25 cellular contexts compared by ENCODE assay signal in genomic region chr12:132765366-132765765, GRCh38. TPM values are rescaled to one million over a fixed set of nuclear protein-coding genes. Genes with fewer than 3 reads are reported as not detected.
DNase-seq lines count a peak whose midpoint lies in the region; ATAC-seq, FAIRE-seq and TF ChIP-seq lines count a peak whose summit lies in the region.
"Had no signal": no experiment of that assay in that cellular context is flagged by ENCODE, and none has a peak within 500 bp of the region (broad histone marks: within the 10 kb centered on the region; RNA-seq: fewer than 3 reads in every experiment).

No MANE protein-coding gene starts in this region.

- H3K36me3 Mint-ChIP-seq in brain (peaks cover 20% of the 10 kb centered on the region), neural crest cell (ENCODE audit: low read depth) (peaks cover 10% of the 10 kb centered on the region)

- peaks cover 7% of the 10 kb centered on the region for H3K27me3 Mint-ChIP-seq in brain
- no peaks in the 10 kb centered on the region for H3K27me3 Mint-ChIP-seq in neural crest cell (ENCODE audit: low read depth)
- H3K27me3 Mint-ChIP-seq: effector memory CD8-positive, alpha-beta T cell had no signal

- H3K4me3 Mint-ChIP-seq in brain (peak overlapping the region in 2 of 5 experiments; percentile 59 to 63), neural crest cell (peak overlapping the region; percentile 54)
- H3K4me3 Mint-ChIP-seq: activated CD8-positive, alpha-beta T cell treated with anti-CD3 and anti-CD28 coated beads, Interleukin-2, amount 10 ng/mL, durations not matched to agents 7 days and 5 days; effector memory CD8-positive, alpha-beta T cell had no signal

- H3K4me1 ChIP-seq in Loucy (ENCODE audit: insufficient read depth, low read length, poor library complexity, severe bottlenecking): peaks cover 68% of the 10 kb centered on the region

- no peaks in the 10 kb centered on the region for H3K27me3 ChIP-seq in Loucy (ENCODE audit: insufficient read depth, low read length, poor library complexity, severe bottlenecking)
- H3K27me3 ChIP-seq: brain microvascular endothelial cell, esophagus muscularis mucosa, upper lobe of right lung had no signal

- H3F3A ChIP-seq in Loucy (ENCODE audit: low read depth): peaks cover 23% of the 10 kb centered on the region

- H3K4me1 Mint-ChIP-seq in brain (peaks cover 25% of the 10 kb centered on the region), neural crest cell (peaks cover 18% of the 10 kb centered on the region)

- no peaks in the 10 kb centered on the region for H3K9me3 ChIP-seq in Loucy (ENCODE audit: insufficient read depth, low read depth, low read length)
- H3K9me3 ChIP-seq: esophagus muscularis mucosa, SK-N-SH, upper lobe of right lung had no signal

- H3K4me2 ChIP-seq in Loucy (ENCODE audit: low read depth, low read length, poor library complexity, severe bottlenecking): peak overlapping the region; percentile 70
- H3K4me2 ChIP-seq: SK-N-SH had no signal

- H3K9me3 Mint-ChIP-seq in brain (peaks cover 0 to 6% (median 0%) of the 10 kb centered on the region in 5 experiments), neural crest cell (no peaks in the 10 kb centered on the region)
- H3K9me3 Mint-ChIP-seq: effector memory CD8-positive, alpha-beta T cell had no signal

- H3K9ac ChIP-seq in Loucy (ENCODE audit: low read depth, low read length, poor library complexity, severe bottlenecking): peak overlapping the region; percentile 60
- H3K9ac ChIP-seq: SK-N-SH had no signal

- no peaks in the 10 kb centered on the region for H3K36me3 ChIP-seq in Loucy (ENCODE audit: insufficient read depth, low read length)

- H2AFZ ChIP-seq in Loucy (ENCODE audit: low read length): no peak overlapping the region

- DNase-seq in GF-D8 (lab: John Stamatoyannopoulos, UW): peak; percentile 62
- no peak for DNase-seq in neural crest cell (ENCODE audit: low read depth, low spot score)
- DNase-seq in GM19239 (ENCODE audit: insufficient read length, low spot score): no peak
- no peak for DNase-seq in NCI-H1930 (lab: John Stamatoyannopoulos, UW)
- no peak for DNase-seq in NCI-H2107 treated with DMSO at 0.1 percent for 48 hours (lab: John Stamatoyannopoulos, UW; ENCODE audit: unreplicated experiment)
- DNase-seq: activated CD8-positive, alpha-beta T cell treated with anti-CD3 and anti-CD28 coated beads, Interleukin-2, amount 10 ng/mL, durations not matched to agents 7 days and 5 days; activated effector memory CD4-positive, alpha-beta T cell treated with anti-CD3 and anti-CD28 coated beads, Interleukin-2, amount 50 U/mL, for 16 hours; activated T-cell treated with anti-CD3 and anti-CD28 coated beads for 4 hours; brain microvascular endothelial cell; effector memory CD8-positive, alpha-beta T cell; foreskin melanocyte; NCI-H1092; NCI-H187 treated with DMSO at 0.1 percent for 48 hours; NCI-H69; nucleus accumbens; RPMI8226; SK-N-SH; upper lobe of right lung had no signal

- peaks cover 10% of the 10 kb centered on the region for H4K20me1 ChIP-seq in Loucy (ENCODE audit: insufficient read depth, low read length, poor library complexity, severe bottlenecking)

- peak overlapping the region in 4 of 5 experiments; percentile 19 to 75 (median 46) for H3K27ac Mint-ChIP-seq in brain
- H3K27ac Mint-ChIP-seq in neural crest cell (ENCODE audit: unreplicated experiment): no peak overlapping the region
- H3K27ac Mint-ChIP-seq: activated CD8-positive, alpha-beta T cell treated with anti-CD3 and anti-CD28 coated beads, Interleukin-2, amount 10 ng/mL, durations not matched to agents 7 days and 5 days; effector memory CD8-positive, alpha-beta T cell had no signal

- FAIRE-seq in GM19239 (lab: Jason Lieb, UNC): no peak
- FAIRE-seq: colon, H1 had no signal

- no peak for ATAC-seq in HG02840 (IDR thresholded peaks at IDR 0.05; ENCODE audit: low FRiP score, unreplicated experiment)
- ATAC-seq: activated CD8-positive, alpha-beta T cell treated with anti-CD3 and anti-CD28 coated beads, Interleukin-2, amount 10 ng/mL, durations not matched to agents 7 days and 5 days; effector memory CD8-positive, alpha-beta T cell; upper lobe of right lung had no signal

- H3K9me2 ChIP-seq in Loucy (replicated peaks; ENCODE audit: low read depth, low read length): no peaks in the 10 kb centered on the region
- H3K9me2 ChIP-seq: SK-N-SH had no signal

- H3K4me3 ChIP-seq in Loucy (ENCODE audit: low read length, poor library complexity, severe bottlenecking): peak overlapping the region; percentile 55
- H3K4me3 ChIP-seq: esophagus muscularis mucosa, skin epidermis, upper lobe of right lung had no signal

- H3K79me2 ChIP-seq in Loucy (ENCODE audit: insufficient read depth, low read length): peaks cover 29% of the 10 kb centered on the region

- TF ChIP-seq CTCF in Loucy (conservative IDR thresholded peaks at IDR 0.05; ENCODE audit: low read length) (no peak), brain (conservative IDR thresholded peaks at IDR 0.05) (no peak), neural crest cell (conservative IDR thresholded peaks at IDR 0.05) (no peak)

RNA-seq across cellular contexts. Expression of gene ANKLE2, which starts 3.7 kb away (rescaled TPM):
- 29.9 TPM for polyA plus RNA-seq in brain (ENCODE audit: insufficient read depth, low read depth, low replicate concordance)
- total RNA-seq in neural crest cell: 93.4 and 100 TPM in 2 replicates

RNA-seq across cellular contexts. Expression of gene PGAM5, which starts 54.7 kb away (rescaled TPM):
- 25.1 TPM for polyA plus RNA-seq in brain (ENCODE audit: insufficient read depth, low read depth, low replicate concordance)
- total RNA-seq in neural crest cell: 61.5 and 61.8 TPM in 2 replicates
